25 cellular contexts compared by ENCODE assay signal in the genomic region with DNA sequence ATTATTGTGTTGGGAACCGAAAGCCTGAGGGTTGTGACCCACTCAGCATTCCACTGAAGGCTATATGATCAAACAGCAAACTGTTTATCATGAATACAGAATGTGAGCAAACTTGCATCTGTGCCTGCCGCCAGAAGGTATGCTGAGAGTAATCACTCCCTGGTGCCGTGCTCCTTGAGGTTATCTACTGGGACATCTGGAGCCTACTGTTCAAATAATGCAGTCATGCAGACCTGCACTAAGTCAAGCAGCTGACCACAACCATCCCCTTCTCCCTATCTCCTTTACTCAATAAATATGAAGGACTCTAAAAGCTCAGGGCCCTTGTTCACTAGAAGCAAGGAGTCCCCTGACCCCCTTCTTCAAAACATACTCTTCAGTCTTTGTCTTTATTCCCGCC. TPM values are rescaled to one million over a fixed set of nuclear protein-coding genes. Genes with fewer than 3 reads are reported as not detected.
"Had no signal": no experiment of that assay in that cellular context is flagged by ENCODE, and none has a peak within 500 bp of the region (broad histone marks: within the 10 kb centered on the region; RNA-seq: fewer than 3 reads in every experiment).

No MANE protein-coding gene starts in this region.

- H3K27ac Mint-ChIP-seq: activated CD4-positive, alpha-beta T cell treated with anti-CD3 and anti-CD28 coated beads, Interleukin-2, amount 10 ng/mL, durations not matched to agents 7 days and 5 days; activated CD8-positive, alpha-beta T cell treated with anti-CD3 and anti-CD28 coated beads, Interleukin-2, amount 10 ng/mL, durations not matched to agents 7 days and 5 days; T-helper 1 cell treated with Interleukin-12 subunit alpha and Interleukin-12 subunit beta and Interleukin-4 antibody, amounts not matched to agents 30 μg/mL and 1 μg/mL, for 36 hours had no signal

- H3K4me2 ChIP-seq: smooth muscle cell had no signal

- H3K4me3 ChIP-seq: ascending aorta, breast epithelium, gastrocnemius medialis, left ventricle myocardium inferior, psoas muscle, smooth muscle cell, testis, upper lobe of right lung had no signal

- H3K9me3 ChIP-seq: ascending aorta, breast epithelium, gastrocnemius medialis, left ventricle myocardium inferior, psoas muscle, testis, upper lobe of right lung had no signal

- H3K36me3 ChIP-seq: ascending aorta, breast epithelium, gastrocnemius medialis, left ventricle myocardium inferior, upper lobe of right lung had no signal

- H3K4me1 ChIP-seq: ascending aorta, breast epithelium, gastrocnemius medialis, left ventricle myocardium inferior, psoas muscle, testis, upper lobe of right lung had no signal

- H3K27me3 ChIP-seq: ascending aorta, breast epithelium, gastrocnemius medialis, testis, upper lobe of right lung had no signal

- H3K4me1 Mint-ChIP-seq: activated CD4-positive, alpha-beta T cell treated with anti-CD3 and anti-CD28 coated beads, Interleukin-2, amount 10 ng/mL, durations not matched to agents 7 days and 5 days had no signal

- DNase-seq: activated CD4-positive, alpha-beta T cell treated with anti-CD3 and anti-CD28 coated beads, Interleukin-2, amount 10 ng/mL, durations not matched to agents 7 days and 5 days; activated CD8-positive, alpha-beta T cell treated with anti-CD3 and anti-CD28 coated beads, Interleukin-2, amount 10 ng/mL, durations not matched to agents 7 days and 5 days; activated naive CD4-positive, alpha-beta T cell treated with anti-CD3 and anti-CD28 coated beads, Interleukin-2, amount 50 U/mL, for 16 hours; activated T-cell treated with anti-CD3 and anti-CD28 coated beads, Interleukin-2, amount 50 U/mL, for 4 hours; cortex of kidney; gastrocnemius medialis; head of caudate nucleus; left ventricle myocardium inferior; mammary epithelial cell; psoas muscle; right cardiac atrium; stimulated activated CD4-positive, alpha-beta T cell treated with anti-CD3 and anti-CD28 coated beads, Interleukin-4, amount 100 ng/mL, for 1 hour; testis; upper lobe of right lung had no signal

- H3K9me3 Mint-ChIP-seq: activated CD4-positive, alpha-beta T cell treated with anti-CD3 and anti-CD28 coated beads, Interleukin-2, amount 10 ng/mL, durations not matched to agents 7 days and 5 days; activated T-cell treated with anti-CD3 and anti-CD28 coated beads, Interleukin-2, amount 50 U/mL, for 4 hours; T-helper 1 cell treated with Interleukin-12 subunit alpha and Interleukin-12 subunit beta and Interleukin-4 antibody, amounts not matched to agents 30 μg/mL and 1 μg/mL, for 36 hours had no signal

- H3K27ac ChIP-seq: ascending aorta, breast epithelium, gastrocnemius medialis, left ventricle myocardium inferior, psoas muscle, testis, upper lobe of right lung had no signal

- FAIRE-seq: endometrium had no signal

- H3K4me3 Mint-ChIP-seq: activated CD4-positive, alpha-beta T cell treated with anti-CD3 and anti-CD28 coated beads, Interleukin-2, amount 10 ng/mL, durations not matched to agents 7 days and 5 days; activated CD8-positive, alpha-beta T cell treated with anti-CD3 and anti-CD28 coated beads, Interleukin-2, amount 10 ng/mL, durations not matched to agents 7 days and 5 days; activated T-cell treated with anti-CD3 and anti-CD28 coated beads, Interleukin-2, amount 50 U/mL, for 4 hours; neural crest cell; T-helper 1 cell treated with Interleukin-12 subunit alpha and Interleukin-12 subunit beta and Interleukin-4 antibody, amounts not matched to agents 30 μg/mL and 1 μg/mL, for 36 hours had no signal

- ATAC-seq: activated CD4-positive, CD25-positive, alpha-beta regulatory T cell treated with anti-CD3 and anti-CD28 coated beads, Interleukin-2, amount 50 U/mL, for 24 hours; activated CD8-positive, alpha-beta T cell treated with anti-CD3 and anti-CD28 coated beads, Interleukin-2, amount 10 ng/mL, durations not matched to agents 7 days and 5 days; activated T-cell treated with anti-CD3 and anti-CD28 coated beads, Interleukin-2, amount 50 U/mL, for 4 hours; esophagus mucosa; gastrocnemius medialis; psoas muscle; right cardiac atrium; upper lobe of right lung had no signal

RNA-seq across cellular contexts. Expression of a gene that starts 13.5 kb away (rescaled TPM):
- total RNA-seq: kidney epithelial cell, mammary epithelial cell, mononuclear cell, osteocyte, smooth muscle cell had no signal
- polyA plus RNA-seq: mammary epithelial cell had no signal

RNA-seq across cellular contexts. Expression of a gene that starts 37.9 kb away (rescaled TPM):
- total RNA-seq: esophagus mucosa, left ventricle myocardium inferior, mononuclear cell, testis, upper lobe of right lung had no signal
- polyA plus RNA-seq: mammary epithelial cell had no signal

RNA-seq across cellular contexts. Expression of a gene that starts 38.2 kb away (rescaled TPM):
- total RNA-seq: activated CD4-positive, alpha-beta T cell treated with anti-CD3 and anti-CD28 coated beads, Interleukin-2, amount 10 ng/mL, durations not matched to agents 7 days and 5 days; activated CD8-positive, alpha-beta T cell treated with anti-CD3 and anti-CD28 coated beads, Interleukin-2, amount 10 ng/mL, durations not matched to agents 7 days and 5 days; activated T-cell treated with anti-CD3 and anti-CD28 coated beads, Interleukin-2, amount 50 U/mL, for 4 hours; ascending aorta; esophagus mucosa; mammary epithelial cell; mononuclear cell; neural crest cell; osteocyte; right cardiac atrium; smooth muscle cell; upper lobe of right lung had no signal
- polyA plus RNA-seq: mammary epithelial cell, right cardiac atrium, smooth muscle cell had no signal
